ENCODE assay signal across 22 cellular contexts in genomic region chr3:76138921-76139320, GRCh38.
"Had no signal": no experiment of that assay in that cellular context is flagged by ENCODE, and none has a peak within 500 bp of the region (broad histone marks: within the 10 kb centered on the region; RNA-seq: fewer than 3 reads in every experiment).

No MANE protein-coding gene starts in this region.

- H3K4me1 Mint-ChIP-seq: activated B cell treated with CpG ODN at 0.5 μM for 24 hours; activated CD4-positive, alpha-beta T cell treated with anti-CD3 and anti-CD28 coated beads, Interleukin-2, amount 10 ng/mL, durations not matched to agents 24 days and 14 days; activated naive CD4-positive, alpha-beta T cell treated with anti-CD3 and anti-CD28 coated beads, Interleukin-2, amount 50 U/mL, for 24 hours; memory B cell; neural crest cell; stimulated activated effector memory CD8-positive, alpha-beta T cell treated with anti-CD3 and anti-CD28 coated beads, Interleukin-12 subunit alpha, Interleukin-12 subunit beta, amount 100 ng/mL, for 72 hours had no signal

- FAIRE-seq: keratinocyte had no signal

- H3K9me3 Mint-ChIP-seq: activated CD4-positive, alpha-beta T cell treated with anti-CD3 and anti-CD28 coated beads, Interleukin-2, amount 10 ng/mL, durations not matched to agents 24 days and 14 days; activated naive CD4-positive, alpha-beta T cell treated with anti-CD3 and anti-CD28 coated beads, Interleukin-2, amount 50 U/mL, for 24 hours; endodermal cell; neural crest cell had no signal

- H3K79me2 ChIP-seq: hepatocyte had no signal

- H3K4me3 Mint-ChIP-seq: activated B cell treated with CpG ODN at 0.5 μM for 24 hours; activated CD4-positive, alpha-beta T cell treated with anti-CD3 and anti-CD28 coated beads, Interleukin-2, amount 10 ng/mL, durations not matched to agents 24 days and 14 days; activated CD8-positive, alpha-beta T cell treated with anti-CD3 and anti-CD28 coated beads, Interleukin-2, amount 10 ng/mL, durations not matched to agents 7 days and 5 days; activated naive CD4-positive, alpha-beta T cell treated with anti-CD3 and anti-CD28 coated beads, Interleukin-2, amount 50 U/mL, for 24 hours; endodermal cell; memory B cell; neural crest cell; stimulated activated effector memory CD8-positive, alpha-beta T cell treated with anti-CD3 and anti-CD28 coated beads, Interleukin-12 subunit alpha, Interleukin-12 subunit beta, amount 100 ng/mL, for 72 hours; T-helper 2 cell treated with Interferon-gamma antibody and Interleukin-4, amounts not matched to agents 5 μg/mL and 100 μg/mL, for 36 hours had no signal

- H3K36me3 Mint-ChIP-seq: activated naive CD4-positive, alpha-beta T cell treated with anti-CD3 and anti-CD28 coated beads, Interleukin-2, amount 50 U/mL, for 24 hours; memory B cell; stimulated activated effector memory CD8-positive, alpha-beta T cell treated with anti-CD3 and anti-CD28 coated beads, Interleukin-12 subunit alpha, Interleukin-12 subunit beta, amount 100 ng/mL, for 72 hours had no signal

- H3K9me3 ChIP-seq: left ventricle myocardium inferior, ovary, thoracic aorta, upper lobe of right lung had no signal

- H3K27ac ChIP-seq: dorsolateral prefrontal cortex, hepatocyte, left ventricle myocardium inferior, ovary, thoracic aorta, upper lobe of right lung had no signal

- H2AFZ ChIP-seq: hepatocyte had no signal

- H3K27me3 Mint-ChIP-seq: activated B cell treated with CpG ODN at 0.5 μM for 24 hours; activated CD4-positive, alpha-beta T cell treated with anti-CD3 and anti-CD28 coated beads, Interleukin-2, amount 10 ng/mL, durations not matched to agents 24 days and 14 days; activated naive CD4-positive, alpha-beta T cell treated with anti-CD3 and anti-CD28 coated beads, Interleukin-2, amount 50 U/mL, for 24 hours; memory B cell had no signal

- H3K4me1 ChIP-seq: left ventricle myocardium inferior, upper lobe of right lung had no signal

- H3K4me2 ChIP-seq: hepatocyte had no signal

- H3K27me3 ChIP-seq: hepatocyte, ovary, upper lobe of right lung had no signal

- DNase-seq: activated B cell treated with CpG ODN at 0.5 μM for 24 hours; activated CD4-positive, alpha-beta T cell treated with anti-CD3 and anti-CD28 coated beads, Interleukin-2, amount 10 ng/mL, durations not matched to agents 24 days and 14 days; activated CD8-positive, alpha-beta memory T cell treated with anti-CD3 and anti-CD28 coated beads, Interleukin-2, amount 50 U/mL, for 4 hours; activated CD8-positive, alpha-beta T cell treated with anti-CD3 and anti-CD28 coated beads, Interleukin-2, amount 10 ng/mL, durations not matched to agents 7 days and 5 days; activated effector memory CD4-positive, alpha-beta T cell treated with anti-CD3 and anti-CD28 coated beads, Interleukin-2, amount 50 U/mL, for 16 hours; activated T-cell treated with anti-CD3 and anti-CD28 coated beads, Interleukin-2, amount 50 U/mL, for 48 hours; amygdala; dorsolateral prefrontal cortex; endodermal cell; left ventricle myocardium inferior; ovary; stimulated activated CD4-positive, alpha-beta T cell treated with anti-CD3 and anti-CD28 coated beads, Interleukin-12 subunit alpha, Interleukin-12 subunit beta, amount 100 ng/mL, for 4 hours; stimulated activated CD4-positive, alpha-beta T cell treated with anti-CD3 and anti-CD28 coated beads, Interleukin-2, amount 100 ng/mL, for 24 hours; upper lobe of right lung had no signal

- H3K27ac Mint-ChIP-seq: activated B cell treated with CpG ODN at 0.5 μM for 24 hours; activated CD4-positive, alpha-beta T cell treated with anti-CD3 and anti-CD28 coated beads, Interleukin-2, amount 10 ng/mL, durations not matched to agents 24 days and 14 days; activated CD8-positive, alpha-beta T cell treated with anti-CD3 and anti-CD28 coated beads, Interleukin-2, amount 10 ng/mL, durations not matched to agents 7 days and 5 days; activated naive CD4-positive, alpha-beta T cell treated with anti-CD3 and anti-CD28 coated beads, Interleukin-2, amount 50 U/mL, for 24 hours; endodermal cell; memory B cell; stimulated activated effector memory CD8-positive, alpha-beta T cell treated with anti-CD3 and anti-CD28 coated beads, Interleukin-12 subunit alpha, Interleukin-12 subunit beta, amount 100 ng/mL, for 72 hours; T-helper 2 cell treated with Interferon-gamma antibody and Interleukin-4, amounts not matched to agents 5 μg/mL and 100 μg/mL, for 36 hours had no signal

- H3K4me3 ChIP-seq: dorsolateral prefrontal cortex, hepatocyte, left ventricle myocardium inferior, ovary, thoracic aorta, upper lobe of right lung had no signal

- H3K36me3 ChIP-seq: left ventricle myocardium inferior, ovary, thoracic aorta, upper lobe of right lung had no signal
